In the genomic region with DNA sequence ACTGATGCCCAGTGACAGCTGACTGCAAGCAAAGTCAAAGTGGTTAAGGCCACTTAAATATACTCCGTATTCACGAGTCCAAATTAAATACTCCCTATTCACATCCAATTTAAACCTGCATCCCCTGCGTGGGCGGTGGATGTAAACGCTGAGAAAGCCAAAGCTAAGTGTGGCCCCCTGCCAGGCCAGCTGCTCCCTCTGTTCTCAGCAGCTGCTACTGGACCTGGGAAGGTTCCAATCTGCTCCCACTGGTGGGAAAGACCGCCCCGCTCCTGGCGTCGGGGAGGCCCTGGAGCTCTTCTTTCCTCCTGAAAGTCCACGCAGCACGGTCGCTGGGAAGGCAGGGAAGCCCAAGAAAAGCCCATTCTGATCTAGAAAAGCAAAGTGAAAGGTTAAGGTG, we compare ENCODE assay signal across 9 cellular contexts.
DNase-seq lines count a peak whose midpoint lies in the region; TF ChIP-seq lines count a peak whose summit lies in the region.
"Had no signal": no experiment of that assay in that cellular context is flagged by ENCODE, and none has a peak within 500 bp of the region (broad histone marks: within the 10 kb centered on the region; RNA-seq: fewer than 3 reads in every experiment).

No MANE protein-coding gene starts in this region.

- no peak overlapping the region for H3K4me3 ChIP-seq in MG63
- H3K4me3 ChIP-seq in fibroblast of the aortic adventitia (ENCODE audit: low read depth, low read length), result no peak overlapping the region
- no peak overlapping the region for H3K4me3 ChIP-seq in sigmoid colon

- peak overlapping the region in 2 of 4 donors; percentile 50 to 52 for H3K27ac ChIP-seq in sigmoid colon

- 23 to 55% methylated on average over 12 of the region's 12 CpGs for WGBS in sigmoid colon, 2 donors

- TF ChIP-seq CTCF in fibroblast of the aortic adventitia (IDR thresholded peaks at IDR 0.05; ENCODE audit: insufficient read depth, low read length) (no peak), sigmoid colon (IDR thresholded peaks at IDR 0.05) (no peak)

- DNase-seq in MG63 (peak; percentile 60), NCI-H446 (lab: John Stamatoyannopoulos, UW) (peak; percentile 26 to 89), fibroblast of the aortic adventitia (ENCODE audit: low read depth) (peak; percentile 76), sigmoid colon (peak; percentile 84), NOMO-1 treated with DMSO at 0.1 percent for 48 hours (lab: John Stamatoyannopoulos, UW; ENCODE audit: unreplicated experiment) (no peak), NK-92 (lab: John Stamatoyannopoulos, UW; ENCODE audit: unreplicated experiment) (no peak)
- DNase-seq in stimulated activated CD8-positive, alpha-beta memory T cell treated with anti-CD3 and anti-CD28 coated beads, Interleukin-4, amount 100 ng/mL, for 48 hours, result no peak
- DNase-seq: OCI-M1; stimulated activated CD4-positive, alpha-beta T cell treated with anti-CD3 and anti-CD28 coated beads, Interleukin-12 subunit alpha, Interleukin-12 subunit beta, amount 100 ng/mL, for 4 hours had no signal

- H3K27me3 ChIP-seq in MG63 (no peaks in the 10 kb centered on the region), sigmoid colon (no peaks in the 10 kb centered on the region)

- H3K4me1 ChIP-seq in sigmoid colon, result peaks cover 0 to 30% (median 25%) of the 10 kb centered on the region in 4 donors

- intact Hi-C loops in sigmoid colon (cut with DNase I), result no loop called here

- TF ChIP-seq EP300 in sigmoid colon (IDR thresholded peaks at IDR 0.05), result no peak

- TF ChIP-seq POLR2A in sigmoid colon (IDR thresholded peaks at IDR 0.05), result no peak

- no peaks in the 10 kb centered on the region for H3K9me3 ChIP-seq in MG63
- H3K9me3 ChIP-seq in sigmoid colon, result no peaks in the 10 kb centered on the region

- H3K36me3 ChIP-seq in MG63 (no peaks in the 10 kb centered on the region), sigmoid colon (no peaks in the 10 kb centered on the region)

Comparison
In these comparisons a context has a peak if more than half of its experiments do, and no peak if none do; other contexts are left out.
1. DNase-seq: peak in MG63 (single experiment), NCI-H446 (2 of 2), fibroblast of the aortic adventitia (single experiment) and sigmoid colon (single experiment); none in stimulated activated CD8-positive, alpha-beta memory T cell treated with anti-CD3 and anti-CD28 coated beads, Interleukin-4, amount 100 ng/mL, for 48 hours (single experiment), NOMO-1 treated with DMSO at 0.1 percent for 48 hours (single experiment) and NK-92 (single experiment).